Comparison of ENCODE assay signal across 8 cellular contexts in genomic region chr7:44145969-44146897, GRCh38. TPM values are rescaled to one million over a fixed set of nuclear protein-coding genes. Genes with fewer than 3 reads are reported as not detected.
DNase-seq lines count a peak whose midpoint lies in the region; ATAC-seq and TF ChIP-seq lines count a peak whose summit lies in the region.

No MANE protein-coding gene starts in this region.

- CTCF ChIA-PET in PC-9 (lab: Charles Lee) = no interaction called here

- H3K27me3 ChIP-seq in parathyroid adenoma (ENCODE audit: control insufficient read depth, insufficient read depth, low read length) (no peaks in the 10 kb centered on the region), tibial artery (no peaks in the 10 kb centered on the region), PC-9 (ENCODE audit: insufficient read depth, low read depth) (no peaks in the 10 kb centered on the region)

- no peak for TF ChIP-seq CTCF in parathyroid adenoma (IDR thresholded peaks at IDR 0.05)
- no peak for TF ChIP-seq CTCF in tibial artery (IDR thresholded peaks at IDR 0.05)
- no peak for TF ChIP-seq CTCF in PC-9 (conservative IDR thresholded peaks at IDR 0.05)

- no peaks in the 10 kb centered on the region for H4K20me1 ChIP-seq in PC-9 (ENCODE audit: insufficient read depth)

- no peak overlapping the region for H3K4me2 ChIP-seq in parathyroid adenoma (ENCODE audit: low read length)
- no peak overlapping the region for H3K4me2 ChIP-seq in PC-9

- H3K36me3 ChIP-seq in parathyroid adenoma (ENCODE audit: control insufficient read depth, insufficient read depth, low read length) (no peaks in the 10 kb centered on the region), tibial artery (no peaks in the 10 kb centered on the region), PC-9 (ENCODE audit: low read depth) (no peaks in the 10 kb centered on the region)

- ATAC-seq in GM18511 (IDR thresholded peaks at IDR 0.05; ENCODE audit: unreplicated experiment) = no peak

- no peak overlapping the region for H3K4me3 ChIP-seq in parathyroid adenoma (ENCODE audit: low read depth, low read length)
- H3K4me3 ChIP-seq in tibial artery = peak overlapping the region; percentile 57 to 70
- no peak overlapping the region for H3K4me3 ChIP-seq in PC-9

- POLR2A ChIA-PET in PC-9 (lab: Charles Lee; ENCODE audit: unreplicated experiment) = no interaction called here

- no peak overlapping the region for H3K27ac Mint-ChIP-seq in activated naive CD8-positive, alpha-beta T cell

- H3K9me3 Mint-ChIP-seq in activated naive CD8-positive, alpha-beta T cell (ENCODE audit: low read depth) = no peaks in the 10 kb centered on the region

- H3K4me1 ChIP-seq in parathyroid adenoma (peaks cover 14% of the 10 kb centered on the region), tibial artery (peaks cover 0 to 19% (median 14%) of the 10 kb centered on the region in 4 donors), PC-9 (replicated peaks; ENCODE audit: insufficient read depth) (peaks cover 14% of the 10 kb centered on the region)

- peak; percentile 28 for DNase-seq in DMS53 treated with DMSO at 0.1 percent for 48 hours (lab: John Stamatoyannopoulos, UW; ENCODE audit: unreplicated experiment)
- DNase-seq in RPMI8226 = peak; percentile 50
- DNase-seq in head of caudate nucleus = peak; percentile 36 to 92 (median 80)
- DNase-seq in tibial artery = peak; percentile 67 to 91
- no peak for DNase-seq in PC-9

- no peaks in the 10 kb centered on the region for H3K79me2 ChIP-seq in parathyroid adenoma
- H3K79me2 ChIP-seq in PC-9 (ENCODE audit: low read depth) = no peaks in the 10 kb centered on the region

- no peak overlapping the region for H3K9ac ChIP-seq in parathyroid adenoma

- no peaks in the 10 kb centered on the region for H3K36me3 Mint-ChIP-seq in activated naive CD8-positive, alpha-beta T cell

- H3K9me2 ChIP-seq in PC-9 (ENCODE audit: insufficient read depth) = no peaks in the 10 kb centered on the region

- no peaks in the 10 kb centered on the region for H3K27me3 Mint-ChIP-seq in activated naive CD8-positive, alpha-beta T cell

- H3K4me3 Mint-ChIP-seq in activated naive CD8-positive, alpha-beta T cell = peak overlapping the region; percentile 83

- peaks cover 4% of the 10 kb centered on the region for H3K4me1 Mint-ChIP-seq in activated naive CD8-positive, alpha-beta T cell (ENCODE audit: low read depth)

- intact Hi-C loops in head of caudate nucleus (cut with DNase I) = no loop called here
- intact Hi-C loops in tibial artery (cut with DNase I; ENCODE audit: low total_unique reads) = no loop called here
- intact Hi-C loops in PC-9 (cut with micrococcal nuclease; ENCODE audit: unreplicated experiment) = no loop called here

- no TSS peak for BruUV-seq in PC-9 (replicated peaks; lab: Mats Ljungman, UMichigan)

- no peaks in the 10 kb centered on the region for H3K9me3 ChIP-seq in parathyroid adenoma (ENCODE audit: control insufficient read depth, low read length)
- no peaks in the 10 kb centered on the region for H3K9me3 ChIP-seq in tibial artery
- H3K9me3 ChIP-seq in PC-9 (ENCODE audit: insufficient read depth, low read depth) = no peaks in the 10 kb centered on the region

- H3F3A ChIP-seq in PC-9 (ENCODE audit: insufficient read depth, low read depth) = peaks cover 5% of the 10 kb centered on the region; the same call in 1 of the 2 replicates

- no peak overlapping the region for H3K27ac ChIP-seq in parathyroid adenoma
- H3K27ac ChIP-seq in tibial artery = peak overlapping the region; percentile 44 to 49
- no peak overlapping the region for H3K27ac ChIP-seq in PC-9

- peak overlapping the region; percentile 56 for H2AFZ ChIP-seq in parathyroid adenoma
- no peak overlapping the region for H2AFZ ChIP-seq in PC-9

RNA-seq across cellular contexts. Expression of gene MYL7, which starts 5.1 kb away (rescaled TPM):
- total RNA-seq in PC-9 (2021) = not detected in 2 replicates

RNA-seq across cellular contexts. Expression of gene POLD2, which starts 22.9 kb away (rescaled TPM):
- 217 and 249 TPM in 2 replicates for total RNA-seq in PC-9 (2021)

RNA-seq across cellular contexts. Expression of gene AEBP1, which starts 42.1 kb away (rescaled TPM):
- total RNA-seq in PC-9 (2021) = 0.33 and 0.98 TPM in 2 replicates

RNA-seq across cellular contexts. Expression of gene GCK, which starts 43.0 kb away (rescaled TPM):
- total RNA-seq in PC-9 (2021) = not detected in 2 replicates

RNA-seq across cellular contexts. Expression of gene YKT6, which starts 54.5 kb away (rescaled TPM):
- total RNA-seq in PC-9 (2021) = 109 and 142 TPM in 2 replicates

Comparison
In these comparisons a context has a peak if more than half of its experiments do, and no peak if none do; other contexts are left out.
1. DNase-seq: peak in DMS53 treated with DMSO at 0.1 percent for 48 hours (single experiment), RPMI8226 (single experiment), head of caudate nucleus (42 of 42) and tibial artery (2 of 2); none in PC-9 (0 of 2).
2. H3K27ac ChIP-seq: peak in tibial artery (2 of 2); none in parathyroid adenoma (single experiment) and PC-9 (single experiment).
3. H3K4me3 ChIP-seq: peak in tibial artery (2 of 2); none in parathyroid adenoma (single experiment) and PC-9 (single experiment).